ENCODE assay signal across 9 cellular contexts in genomic region chr5:179621551-179621971, GRCh38. TPM values are rescaled to one million over a fixed set of nuclear protein-coding genes. Genes with fewer than 3 reads are reported as not detected.
DNase-seq lines count a peak whose midpoint lies in the region; ATAC-seq and TF ChIP-seq lines count a peak whose summit lies in the region.
"Had no signal": no experiment of that assay in that cellular context is flagged by ENCODE, and none has a peak within 500 bp of the region (broad histone marks: within the 10 kb centered on the region; RNA-seq: fewer than 3 reads in every experiment).

No MANE protein-coding gene starts in this region.

- H3K9me3 ChIP-seq in A673 (ENCODE audit: low read depth, low read length, poor library complexity, severe bottlenecking) (no peaks in the 10 kb centered on the region), HUES64 (ENCODE audit: insufficient read depth, low read depth, low read length) (no peaks in the 10 kb centered on the region), muscle layer of colon (ENCODE audit: low read length) (no peaks in the 10 kb centered on the region)

- H3K4me3 ChIP-seq in A673 (ENCODE audit: low read depth, low read length, poor library complexity, severe bottlenecking) (peak overlapping the region; percentile 91), HUES64 (ENCODE audit: low read length) (peak overlapping the region; percentile 86), cardiac fibroblast (replicated peaks in 1 of 2; ENCODE audit: low read depth in 2 of 2, low read length in 2 of 2) (peak overlapping the region; percentile 47 to 100), muscle layer of colon (ENCODE audit: low read depth in 1 of 2, low read length in 2 of 2) (peak overlapping the region; percentile 48 to 52)

- intact Hi-C loops in A673 (cut with micrococcal nuclease; ENCODE audit: unreplicated experiment): no loop called here

- H3K27me3 ChIP-seq in A673 (replicated peaks; ENCODE audit: insufficient read depth, low read depth, low read length, poor library complexity) (no peaks in the 10 kb centered on the region), HUES64 (ENCODE audit: insufficient read depth, low read length) (no peaks in the 10 kb centered on the region), muscle layer of colon (ENCODE audit: control insufficient read depth in 1 of 2, insufficient read depth in 2 of 2, low read length in 2 of 2) (no peaks in the 10 kb centered on the region)

- H3K27ac ChIP-seq in A673 (ENCODE audit: low read depth, low read length, poor library complexity, severe bottlenecking) (no peak overlapping the region), HUES64 (ENCODE audit: low read depth, low read length) (no peak overlapping the region), muscle layer of colon (ENCODE audit: low read depth, low read length) (peak overlapping the region; percentile 53)

- CTCF ChIA-PET in A673 (lab: Charles Lee): no interaction called here

- TF ChIP-seq CTCF in A673 (conservative IDR thresholded peaks at IDR 0.05; ENCODE audit: low read depth, low read length) (no peak), cardiac fibroblast (IDR thresholded peaks at IDR 0.05; ENCODE audit: low read depth, low read length) (no peak), GM10266 (IDR thresholded peaks at IDR 0.05; ENCODE audit: control insufficient read depth, insufficient read depth, low read depth, missing control alignments) (no peak)

- DNase-seq in A673 (ENCODE audit: low spot score) (no peak), cardiac fibroblast (ENCODE audit: low read depth in 2 of 2) (peak in 1 of 2 donors; percentile 29), DMS53 (lab: John Stamatoyannopoulos, UW) (no peak), GM10266 (ENCODE audit: extremely low spot score) (no peak)

- 19% methylated on average over 9 of the region's 9 CpGs for WGBS in HUES64

- H3K36me3 ChIP-seq in A673 (ENCODE audit: insufficient read depth, low read length, poor library complexity, severe bottlenecking) (peaks cover 61% of the 10 kb centered on the region), HUES64 (ENCODE audit: insufficient read depth, low read length) (peaks cover 61% of the 10 kb centered on the region), muscle layer of colon (ENCODE audit: insufficient read depth, low read length) (peaks cover 48% of the 10 kb centered on the region)

- peaks cover 46% of the 10 kb centered on the region for H3K4me1 ChIP-seq in A673 (ENCODE audit: insufficient read depth, low read length, poor library complexity, severe bottlenecking)
- H3K4me1 ChIP-seq in HUES64 (ENCODE audit: insufficient read depth, low read length): peaks cover 35% of the 10 kb centered on the region
- H3K4me1 ChIP-seq in muscle layer of colon (ENCODE audit: insufficient read depth, low read length): peaks cover 46% of the 10 kb centered on the region

- TSS peak; percentile 34 for BruUV-seq in A673 (replicated peaks; lab: Mats Ljungman, UMichigan)

- ATAC-seq in HG03135 (IDR thresholded peaks at IDR 0.05; ENCODE audit: unreplicated experiment) (no peak), HG03354 (IDR thresholded peaks at IDR 0.05; ENCODE audit: poor library complexity, severe bottlenecking, unreplicated experiment) (no peak)

- H3K9ac ChIP-seq in HUES64 (ENCODE audit: low read depth, low read length) (peak overlapping the region; percentile 72), muscle layer of colon (ENCODE audit: low read length) (peak overlapping the region; percentile 27)

- POLR2A ChIA-PET in A673 (lab: Charles Lee; ENCODE audit: low non-redundant PET): no interaction called here

RNA-seq across cellular contexts. Expression of gene HNRNPH1, which starts 1.9 kb away (rescaled TPM):
- 918 and 972 TPM in 2 replicates for total RNA-seq in A673 (2021)
- polyA plus RNA-seq in HUES64 (2013, experiment 1 of 2): 491 TPM
- 414 TPM for polyA plus RNA-seq in HUES64 (2013, experiment 2 of 2)

RNA-seq across cellular contexts. Expression of gene CBY3, which starts 59.3 kb away (rescaled TPM):
- not detected in 2 replicates for total RNA-seq in A673 (2021)
- 0.65 TPM for polyA plus RNA-seq in HUES64 (2013, experiment 1 of 2)
- 0.57 TPM for polyA plus RNA-seq in HUES64 (2013, experiment 2 of 2)
- total RNA-seq: lung microvascular endothelial cell had no signal
